3 cellular contexts compared by ENCODE assay signal in genomic region chr7:112207765-112208164, GRCh38.
TF ChIP-seq lines count a peak whose summit lies in the region.

No MANE protein-coding gene starts in this region.

TF ChIP-seq in A549, 52 proteins besides CTCF, POLR2A, EP300 and RAD21:
- TF ChIP-seq NFE2L2 (conservative IDR thresholded peaks at IDR 0.05; ENCODE audit: low read length): no peak
- no peak for TF ChIP-seq FOSB (CRISPR knock-in tag; IDR thresholded peaks at IDR 0.05)
- TF ChIP-seq CHD4 (IDR thresholded peaks at IDR 0.05; ENCODE audit: borderline replicate concordance): no peak
- no peak for TF ChIP-seq ATOH8 (CRISPR knock-in tag; IDR thresholded peaks at IDR 0.05; ENCODE audit: low read depth)
- no peak for TF ChIP-seq HEYL (CRISPR knock-in tag; IDR thresholded peaks at IDR 0.05)
- TF ChIP-seq CHD2 (IDR thresholded peaks at IDR 0.05; ENCODE audit: low read length, partially characterized antibody): no peak
- no peak for TF ChIP-seq BHLHE40 (IDR thresholded peaks at IDR 0.05; ENCODE audit: low read depth, low read length)
- TF ChIP-seq HES2 (IDR thresholded peaks at IDR 0.05): no peak
- no peak for TF ChIP-seq MAFK (IDR thresholded peaks at IDR 0.05; ENCODE audit: partially characterized antibody)
- no peak for TF ChIP-seq FOSL2 (IDR thresholded peaks at IDR 0.05)
- no peak for TF ChIP-seq FOSL2 (CRISPR knock-in tag; IDR thresholded peaks at IDR 0.05)
- TF ChIP-seq MAZ (IDR thresholded peaks at IDR 0.05; ENCODE audit: borderline replicate concordance, low read depth, low read length): no peak
- no peak for TF ChIP-seq RCOR1 (IDR thresholded peaks at IDR 0.05; ENCODE audit: low read depth, low read length)
- TF ChIP-seq JUN (IDR thresholded peaks at IDR 0.05): no peak
- no peak for TF ChIP-seq HOXA7 (CRISPR knock-in tag; IDR thresholded peaks at IDR 0.05)
- no peak for TF ChIP-seq CEBPB (IDR thresholded peaks at IDR 0.05)
- TF ChIP-seq CBX8 (IDR thresholded peaks at IDR 0.05): no peak
- TF ChIP-seq, protein P1, sequence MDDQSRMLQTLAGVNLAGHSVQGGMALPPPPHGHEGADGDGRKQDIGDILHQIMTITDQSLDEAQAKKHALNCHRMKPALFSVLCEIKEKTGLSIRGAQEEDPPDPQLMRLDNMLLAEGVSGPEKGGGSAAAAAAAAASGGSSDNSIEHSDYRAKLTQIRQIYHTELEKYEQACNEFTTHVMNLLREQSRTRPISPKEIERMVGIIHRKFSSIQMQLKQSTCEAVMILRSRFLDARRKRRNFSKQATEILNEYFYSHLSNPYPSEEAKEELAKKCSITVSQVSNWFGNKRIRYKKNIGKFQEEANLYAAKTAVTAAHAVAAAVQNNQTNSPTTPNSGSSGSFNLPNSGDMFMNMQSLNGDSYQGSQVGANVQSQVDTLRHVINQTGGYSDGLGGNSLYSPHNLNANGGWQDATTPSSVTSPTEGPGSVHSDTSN (IDR thresholded peaks at IDR 0.05): no peak
- no peak for TF ChIP-seq EHF (CRISPR knock-in tag; IDR thresholded peaks at IDR 0.05)

TF ChIP-seq in GM23338, 12 proteins besides CTCF, POLR2A, EP300 and RAD21:
- no peak for TF ChIP-seq STAT1 (IDR thresholded peaks at IDR 0.05; ENCODE audit: unreplicated experiment)
- TF ChIP-seq POLR2AphosphoS5 (IDR thresholded peaks at IDR 0.05; ENCODE audit: low read depth): no peak
- TF ChIP-seq NANOG (IDR thresholded peaks at IDR 0.05; ENCODE audit: borderline replicate concordance): no peak
- no peak for TF ChIP-seq ZNF114 (CRISPR knock-in tag; IDR thresholded peaks at IDR 0.05)
- TF ChIP-seq, protein P2, sequence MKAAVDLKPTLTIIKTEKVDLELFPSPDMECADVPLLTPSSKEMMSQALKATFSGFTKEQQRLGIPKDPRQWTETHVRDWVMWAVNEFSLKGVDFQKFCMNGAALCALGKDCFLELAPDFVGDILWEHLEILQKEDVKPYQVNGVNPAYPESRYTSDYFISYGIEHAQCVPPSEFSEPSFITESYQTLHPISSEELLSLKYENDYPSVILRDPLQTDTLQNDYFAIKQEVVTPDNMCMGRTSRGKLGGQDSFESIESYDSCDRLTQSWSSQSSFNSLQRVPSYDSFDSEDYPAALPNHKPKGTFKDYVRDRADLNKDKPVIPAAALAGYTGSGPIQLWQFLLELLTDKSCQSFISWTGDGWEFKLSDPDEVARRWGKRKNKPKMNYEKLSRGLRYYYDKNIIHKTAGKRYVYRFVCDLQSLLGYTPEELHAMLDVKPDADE (IDR thresholded peaks at IDR 0.05): no peak
- TF ChIP-seq EZH2phosphoT487 (IDR thresholded peaks at IDR 0.05; ENCODE audit: unreplicated experiment): no peak
- no peak for TF ChIP-seq ZNF331 (CRISPR knock-in tag; IDR thresholded peaks at IDR 0.05; ENCODE audit: low read depth)
- no peak for TF ChIP-seq REST (IDR thresholded peaks at IDR 0.05; ENCODE audit: unreplicated experiment)
- TF ChIP-seq JUNB (IDR thresholded peaks at IDR 0.05; ENCODE audit: unreplicated experiment): no peak
- no peak for TF ChIP-seq CREB1 (CRISPR knock-in tag; IDR thresholded peaks at IDR 0.05; ENCODE audit: low read depth)

TF ChIP-seq in HepG2, 621 proteins besides CTCF, POLR2A, EP300 and RAD21:
- TF ChIP-seq, protein P3, sequence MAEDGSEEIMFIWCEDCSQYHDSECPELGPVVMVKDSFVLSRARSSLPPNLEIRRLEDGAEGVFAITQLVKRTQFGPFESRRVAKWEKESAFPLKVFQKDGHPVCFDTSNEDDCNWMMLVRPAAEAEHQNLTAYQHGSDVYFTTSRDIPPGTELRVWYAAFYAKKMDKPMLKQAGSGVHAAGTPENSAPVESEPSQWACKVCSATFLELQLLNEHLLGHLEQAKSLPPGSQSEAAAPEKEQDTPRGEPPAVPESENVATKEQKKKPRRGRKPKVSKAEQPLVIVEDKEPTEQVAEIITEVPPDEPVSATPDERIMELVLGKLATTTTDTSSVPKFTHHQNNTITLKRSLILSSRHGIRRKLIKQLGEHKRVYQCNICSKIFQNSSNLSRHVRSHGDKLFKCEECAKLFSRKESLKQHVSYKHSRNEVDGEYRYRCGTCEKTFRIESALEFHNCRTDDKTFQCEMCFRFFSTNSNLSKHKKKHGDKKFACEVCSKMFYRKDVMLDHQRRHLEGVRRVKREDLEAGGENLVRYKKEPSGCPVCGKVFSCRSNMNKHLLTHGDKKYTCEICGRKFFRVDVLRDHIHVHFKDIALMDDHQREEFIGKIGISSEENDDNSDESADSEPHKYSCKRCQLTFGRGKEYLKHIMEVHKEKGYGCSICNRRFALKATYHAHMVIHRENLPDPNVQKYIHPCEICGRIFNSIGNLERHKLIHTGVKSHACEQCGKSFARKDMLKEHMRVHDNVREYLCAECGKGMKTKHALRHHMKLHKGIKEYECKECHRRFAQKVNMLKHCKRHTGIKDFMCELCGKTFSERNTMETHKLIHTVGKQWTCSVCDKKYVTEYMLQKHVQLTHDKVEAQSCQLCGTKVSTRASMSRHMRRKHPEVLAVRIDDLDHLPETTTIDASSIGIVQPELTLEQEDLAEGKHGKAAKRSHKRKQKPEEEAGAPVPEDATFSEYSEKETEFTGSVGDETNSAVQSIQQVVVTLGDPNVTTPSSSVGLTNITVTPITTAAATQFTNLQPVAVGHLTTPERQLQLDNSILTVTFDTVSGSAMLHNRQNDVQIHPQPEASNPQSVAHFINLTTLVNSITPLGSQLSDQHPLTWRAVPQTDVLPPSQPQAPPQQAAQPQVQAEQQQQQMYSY (CRISPR knock-in tag; IDR thresholded peaks at IDR 0.05): no peak
- TF ChIP-seq, protein P4, sequence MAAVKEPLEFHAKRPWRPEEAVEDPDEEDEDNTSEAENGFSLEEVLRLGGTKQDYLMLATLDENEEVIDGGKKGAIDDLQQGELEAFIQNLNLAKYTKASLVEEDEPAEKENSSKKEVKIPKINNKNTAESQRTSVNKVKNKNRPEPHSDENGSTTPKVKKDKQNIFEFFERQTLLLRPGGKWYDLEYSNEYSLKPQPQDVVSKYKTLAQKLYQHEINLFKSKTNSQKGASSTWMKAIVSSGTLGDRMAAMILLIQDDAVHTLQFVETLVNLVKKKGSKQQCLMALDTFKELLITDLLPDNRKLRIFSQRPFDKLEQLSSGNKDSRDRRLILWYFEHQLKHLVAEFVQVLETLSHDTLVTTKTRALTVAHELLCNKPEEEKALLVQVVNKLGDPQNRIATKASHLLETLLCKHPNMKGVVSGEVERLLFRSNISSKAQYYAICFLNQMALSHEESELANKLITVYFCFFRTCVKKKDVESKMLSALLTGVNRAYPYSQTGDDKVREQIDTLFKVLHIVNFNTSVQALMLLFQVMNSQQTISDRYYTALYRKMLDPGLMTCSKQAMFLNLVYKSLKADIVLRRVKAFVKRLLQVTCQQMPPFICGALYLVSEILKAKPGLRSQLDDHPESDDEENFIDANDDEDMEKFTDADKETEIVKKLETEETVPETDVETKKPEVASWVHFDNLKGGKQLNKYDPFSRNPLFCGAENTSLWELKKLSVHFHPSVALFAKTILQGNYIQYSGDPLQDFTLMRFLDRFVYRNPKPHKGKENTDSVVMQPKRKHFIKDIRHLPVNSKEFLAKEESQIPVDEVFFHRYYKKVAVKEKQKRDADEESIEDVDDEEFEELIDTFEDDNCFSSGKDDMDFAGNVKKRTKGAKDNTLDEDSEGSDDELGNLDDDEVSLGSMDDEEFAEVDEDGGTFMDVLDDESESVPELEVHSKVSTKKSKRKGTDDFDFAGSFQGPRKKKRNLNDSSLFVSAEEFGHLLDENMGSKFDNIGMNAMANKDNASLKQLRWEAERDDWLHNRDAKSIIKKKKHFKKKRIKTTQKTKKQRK (IDR thresholded peaks at IDR 0.05; ENCODE audit: low read length): no peak
- TF ChIP-seq ZNF460 (CRISPR knock-in tag; IDR thresholded peaks at IDR 0.05; ENCODE audit: borderline replicate concordance) (peak; percentile 59; the same call in 1 of the 2 replicates), MNT (IDR thresholded peaks at IDR 0.05) (no peak), PTBP1 (IDR thresholded peaks at IDR 0.05; ENCODE audit: low read depth, low read length, poor library complexity, severe bottlenecking) (no peak), FOXK2 (IDR thresholded peaks at IDR 0.05) (no peak)
- TF ChIP-seq, protein P5, sequence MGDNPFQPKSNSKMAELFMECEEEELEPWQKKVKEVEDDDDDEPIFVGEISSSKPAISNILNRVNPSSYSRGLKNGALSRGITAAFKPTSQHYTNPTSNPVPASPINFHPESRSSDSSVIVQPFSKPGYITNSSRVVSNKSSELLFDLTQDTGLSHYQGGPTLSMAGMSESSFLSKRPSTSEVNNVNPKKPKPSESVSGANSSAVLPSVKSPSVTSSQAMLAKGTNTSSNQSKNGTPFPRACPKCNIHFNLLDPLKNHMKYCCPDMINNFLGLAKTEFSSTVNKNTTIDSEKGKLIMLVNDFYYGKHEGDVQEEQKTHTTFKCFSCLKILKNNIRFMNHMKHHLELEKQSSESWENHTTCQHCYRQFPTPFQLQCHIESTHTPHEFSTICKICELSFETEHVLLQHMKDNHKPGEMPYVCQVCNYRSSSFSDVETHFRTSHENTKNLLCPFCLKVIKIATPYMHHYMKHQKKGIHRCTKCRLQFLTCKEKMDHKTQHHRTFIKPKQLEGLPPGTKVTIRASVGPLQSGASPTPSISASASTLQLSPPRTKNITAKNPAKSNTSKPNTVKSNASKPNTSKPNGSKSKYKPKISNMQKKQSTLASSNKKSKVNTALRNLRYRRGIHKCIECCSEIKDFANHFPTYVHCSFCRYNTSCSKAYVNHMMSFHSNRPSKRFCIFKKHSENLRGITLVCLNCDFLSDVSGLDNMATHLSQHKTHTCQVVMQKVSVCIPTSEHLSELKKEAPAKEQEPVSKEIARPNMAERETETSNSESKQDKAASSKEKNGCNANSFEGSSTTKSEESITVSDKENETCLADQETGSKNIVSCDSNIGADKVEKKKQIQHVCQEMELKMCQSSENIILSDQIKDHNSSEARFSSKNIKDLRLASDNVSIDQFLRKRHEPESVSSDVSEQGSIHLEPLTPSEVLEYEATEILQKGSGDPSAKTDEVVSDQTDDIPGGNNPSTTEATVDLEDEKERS (CRISPR knock-in tag; IDR thresholded peaks at IDR 0.05): no peak
